In genomic region chr17:79388556-79389295, GRCh38 we compare ENCODE assay signal across 8 cellular contexts.
DNase-seq lines count a peak whose midpoint lies in the region; ATAC-seq, FAIRE-seq and TF ChIP-seq lines count a peak whose summit lies in the region.

No MANE protein-coding gene starts in this region.

- no peak overlapping the region for H3K27ac Mint-ChIP-seq in MCF 10A (ENCODE audit: low read depth, unreplicated experiment)
- H3K27ac Mint-ChIP-seq in naive thymus-derived CD8-positive, alpha-beta T cell: no peak overlapping the region

- POLR2A ChIA-PET in MCF 10A (lab: Yijun Ruan, JAX): interaction anchor here (0.8 kb wide), 1 partner anchor 28 kb away, joined by 3 read pairs; no protein-coding TSS in a partner anchor
- POLR2A ChIA-PET in naive thymus-derived CD8-positive, alpha-beta T cell (lab: Charles Lee): interaction anchor here (0.5 kb wide), 1 partner anchor 554 kb away, joined by 3 read pairs; no protein-coding TSS in a partner anchor

- no peak overlapping the region for H3K27ac ChIP-seq in BLaER1 treated with 17β-estradiol and CSF1 and Interleukin-3, amounts not matched to agents 10 nM and 100 nM

- peak overlapping the region in 6 of 11 experiments; percentile 15 to 35 (median 26); a peak in 8 of 22 replicates for H3K4me2 ChIP-seq in BLaER1 treated with 17β-estradiol and CSF1 and Interleukin-3, amounts not matched to agents 10 nM and 100 nM

- peak; percentile 68 for TF ChIP-seq CTCF in MCF 10A (IDR thresholded peaks at IDR 0.05; ENCODE audit: unreplicated experiment)

- H3K9ac ChIP-seq in BLaER1 treated with 17β-estradiol and CSF1 and Interleukin-3, amounts not matched to agents 10 nM and 100 nM: no peak overlapping the region

- peaks cover 0 to 57% (median 0%) of the 10 kb centered on the region in 11 experiments; a peak in 10 of 22 replicates for H4K20me1 ChIP-seq in BLaER1 treated with 17β-estradiol and CSF1 and Interleukin-3, amounts not matched to agents 10 nM and 100 nM

- peaks cover 0 to 5% (median 0%) of the 10 kb centered on the region in 11 experiments; a peak in 2 of 22 replicates for H3K9me3 ChIP-seq in BLaER1 treated with 17β-estradiol and CSF1 and Interleukin-3, amounts not matched to agents 10 nM and 100 nM (replicated peaks in 1 of 11)

- H3K27me3 Mint-ChIP-seq in MCF 10A (ENCODE audit: insufficient read depth, unreplicated experiment): peaks cover 73% of the 10 kb centered on the region
- peaks cover 26 to 54% (median 38%) of the 10 kb centered on the region in 5 donors for H3K27me3 Mint-ChIP-seq in naive thymus-derived CD8-positive, alpha-beta T cell

- H3K4me1 ChIP-seq in BLaER1 treated with 17β-estradiol and CSF1 and Interleukin-3, amounts not matched to agents 10 nM and 100 nM: peaks cover 0 to 18% (median 6%) of the 10 kb centered on the region in 10 experiments; a peak in 8 of 20 replicates

- H3K4me1 Mint-ChIP-seq in MCF 10A (ENCODE audit: insufficient read depth, unreplicated experiment): no peaks in the 10 kb centered on the region
- peaks cover 0 to 8% (median under 1%) of the 10 kb centered on the region in 4 donors for H3K4me1 Mint-ChIP-seq in naive thymus-derived CD8-positive, alpha-beta T cell

- intact Hi-C loops in MCF 10A (cut with micrococcal nuclease): loop anchor here (1.0 kb wide), 1 partner anchor 200 kb away; no protein-coding TSS in a partner anchor

- ATAC-seq in GM21360 (IDR thresholded peaks at IDR 0.05; ENCODE audit: unreplicated experiment): no peak
- ATAC-seq in naive thymus-derived CD8-positive, alpha-beta T cell: no peak

- H3K36me3 ChIP-seq in BLaER1 treated with 17β-estradiol and CSF1 and Interleukin-3, amounts not matched to agents 10 nM and 100 nM: no peaks in the 10 kb centered on the region

- DNase-seq in GM19239 (ENCODE audit: insufficient read length, low spot score) (peak; percentile 53), NCI-H460 (ENCODE audit: extremely low read depth, low read depth) (peak; percentile 38), MCF 10A (ENCODE audit: unreplicated experiment) (peak; percentile 46), kidney tubule cell (ENCODE audit: low spot score) (peak; percentile 61), putamen (ENCODE audit: low spot score) (no peak)
- DNase-seq in naive thymus-derived CD8-positive, alpha-beta T cell: no peak

- no TSS peak for BruUV-seq in MCF 10A (replicated peaks; lab: Mats Ljungman, UMichigan)

- CTCF ChIA-PET in MCF 10A (lab: Yijun Ruan, JAX): interaction anchor here (0.6 to 13.5 kb wide), 13 partner anchors 12 to 584 kb away, joined by 3 to 273 read pairs (median 5); no protein-coding TSS in a partner anchor

- H3K9me3 Mint-ChIP-seq in MCF 10A (ENCODE audit: unreplicated experiment): no peaks in the 10 kb centered on the region
- H3K9me3 Mint-ChIP-seq in naive thymus-derived CD8-positive, alpha-beta T cell: no peaks in the 10 kb centered on the region

- no peaks in the 10 kb centered on the region for H3K36me3 Mint-ChIP-seq in MCF 10A (ENCODE audit: insufficient read depth, unreplicated experiment)
- no peaks in the 10 kb centered on the region for H3K36me3 Mint-ChIP-seq in naive thymus-derived CD8-positive, alpha-beta T cell

- H3K4me3 Mint-ChIP-seq in MCF 10A (ENCODE audit: unreplicated experiment): no peak overlapping the region
- H3K4me3 Mint-ChIP-seq in naive thymus-derived CD8-positive, alpha-beta T cell: no peak overlapping the region

- FAIRE-seq in GM19239 (lab: Jason Lieb, UNC): no peak

- H3K4me3 ChIP-seq in BLaER1 treated with 17β-estradiol and CSF1 and Interleukin-3, amounts not matched to agents 10 nM and 100 nM: no peak overlapping the region

- peaks cover 29 to 66% (median 48%) of the 10 kb centered on the region in 11 experiments for H3K27me3 ChIP-seq in BLaER1 treated with 17β-estradiol and CSF1 and Interleukin-3, amounts not matched to agents 10 nM and 100 nM

Comparison
In these comparisons a context has a peak if more than half of its experiments do, and no peak if none do; other contexts are left out.
1. DNase-seq: peak in GM19239 (single experiment), NCI-H460 (single experiment), MCF 10A (single experiment) and kidney tubule cell (single experiment); none in putamen (single experiment) and naive thymus-derived CD8-positive, alpha-beta T cell (0 of 10).